In the genomic region with DNA sequence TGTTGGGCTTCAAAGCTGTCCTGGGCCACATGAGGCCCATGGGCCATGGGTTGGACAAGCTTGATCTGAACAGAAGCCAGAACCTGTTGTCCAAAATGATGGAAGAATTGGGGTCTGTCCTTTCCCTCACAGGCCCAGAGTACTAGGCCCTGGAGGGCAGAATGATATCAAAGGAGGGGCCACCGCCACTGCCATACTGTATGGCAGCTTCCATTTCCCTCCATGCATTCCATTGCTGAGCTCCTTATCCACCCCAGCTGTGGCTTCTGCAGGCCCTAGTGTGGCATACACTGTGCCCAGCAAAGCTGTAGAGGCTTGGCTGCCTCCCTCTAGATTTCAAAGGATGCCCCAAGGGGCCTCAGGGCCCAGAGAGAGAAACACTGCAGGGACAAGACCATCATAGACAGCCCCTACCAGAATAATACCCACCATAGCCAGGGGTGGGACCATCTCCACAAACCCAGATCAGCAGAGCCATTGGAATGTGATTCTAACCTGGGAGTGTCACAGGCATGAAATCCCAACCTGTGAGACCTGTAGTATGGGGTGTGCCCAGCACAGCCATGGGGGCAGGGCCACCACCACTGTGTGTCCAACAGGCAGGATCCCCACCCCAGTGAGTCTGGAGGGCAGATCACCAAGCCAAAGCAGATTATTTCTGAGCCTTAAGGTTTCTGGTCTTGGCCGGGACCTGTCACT, we compare ENCODE assay signal across 18 cellular contexts.
DNase-seq lines count a peak whose midpoint lies in the region; ATAC-seq, FAIRE-seq and TF ChIP-seq lines count a peak whose summit lies in the region.
"Had no signal": no experiment of that assay in that cellular context is flagged by ENCODE, and none has a peak within 500 bp of the region (broad histone marks: within the 10 kb centered on the region; RNA-seq: fewer than 3 reads in every experiment).

No MANE protein-coding gene starts in this region.

- no peak overlapping the region for H2BK120ac ChIP-seq in mesenchymal stem cell (ENCODE audit: low read depth, low read length)

- no peak for TF ChIP-seq CTCF in body of pancreas (IDR thresholded peaks at IDR 0.05)

- peak; percentile 13 for ATAC-seq in body of pancreas

- no peak overlapping the region for H2BK15ac ChIP-seq in mesenchymal stem cell (ENCODE audit: low read depth, poor library complexity, severe bottlenecking)

- DNase-seq in LoVo (ENCODE audit: low spot score) (peak; percentile 62), body of pancreas (peak in 1 of 4 donors; percentile 43), mesenchymal stem cell (no peak), small intestine (peak; percentile 82), RCC 7860 (ENCODE audit: low spot score) (no peak), SJCRH30 (no peak)
- no peak for DNase-seq in activated effector memory CD4-positive, alpha-beta T cell treated with anti-CD3 and anti-CD28 coated beads, Interleukin-2, amount 50 U/mL, for 16 hours
- DNase-seq: DMS79 treated with DMSO at 0.1 percent for 48 hours; Kasumi-1; MM.1S; NCI-H1092; NCI-H1436 treated with DMSO at 0.1 percent for 48 hours; NCI-H2081; NCI-H748 treated with DMSO at 0.1 percent for 48 hours; NK-92 treated with Interleukin-12 subunit alpha and Interleukin-12 subunit beta, amount 100 ng/mL, for 24 hours; SIG-M5 had no signal

- no peak for FAIRE-seq in small intestine (lab: Jason Lieb, UNC)
- no peak for FAIRE-seq in RCC 7860 (lab: Jason Lieb, UNC)

- no peak overlapping the region for H2BK12ac ChIP-seq in mesenchymal stem cell (ENCODE audit: low read length in 2 of 2)

- peaks cover 47% of the 10 kb centered on the region for H3K4me1 ChIP-seq in body of pancreas
- H3K4me1 ChIP-seq in mesenchymal stem cell (ENCODE audit: control insufficient read depth, insufficient read depth, low read depth, low read length): peaks cover 10% of the 10 kb centered on the region
- H3K4me1 ChIP-seq in small intestine (ENCODE audit: control insufficient read depth in 2 of 2, insufficient read depth in 1 of 2, low read depth in 1 of 2, low read length in 1 of 2): peaks cover 0 to 6% of the 10 kb centered on the region in 2 donors
- H3K4me1 ChIP-seq in SJCRH30: peaks cover 13% of the 10 kb centered on the region

- H2AK5ac ChIP-seq in mesenchymal stem cell (ENCODE audit: low read length, severe bottlenecking): peak overlapping the region; percentile 9

- peak overlapping the region; percentile 16 for H4K91ac ChIP-seq in mesenchymal stem cell (ENCODE audit: low read length)

- WGBS in body of pancreas, 2 donors: 86 to 89% methylated on average over 2 of the region's 2 CpGs
- WGBS in mesenchymal stem cell: 64% methylated on average over 2 of the region's 2 CpGs
- 49 to 78% (median 77%) methylated on average over 2 of the region's 2 CpGs for WGBS in small intestine, 3 donors

- no peak overlapping the region for H4K8ac ChIP-seq in mesenchymal stem cell (ENCODE audit: low read length)

- H3K79me1 ChIP-seq in mesenchymal stem cell (replicated peaks; ENCODE audit: low read length, poor library complexity, severe bottlenecking): no peaks in the 10 kb centered on the region

- H3K4me3 ChIP-seq in body of pancreas (no peak overlapping the region), mesenchymal stem cell (ENCODE audit: insufficient read depth in 1 of 2, low read depth in 1 of 2, low read length in 2 of 2) (no peak overlapping the region), small intestine (ENCODE audit: low read depth in 1 of 2, low read length in 2 of 2) (no peak overlapping the region), SJCRH30 (no peak overlapping the region)

- no peak for TF ChIP-seq POLR2A in body of pancreas (IDR thresholded peaks at IDR 0.05)

- no peak overlapping the region for H2BK5ac ChIP-seq in mesenchymal stem cell (ENCODE audit: low read depth, low read length, poor library complexity, severe bottlenecking)

- H3K9me3 ChIP-seq in body of pancreas: no peaks in the 10 kb centered on the region
- no peaks in the 10 kb centered on the region for H3K9me3 ChIP-seq in mesenchymal stem cell (ENCODE audit: control insufficient read depth, low read length)
- H3K9me3 ChIP-seq in small intestine (ENCODE audit: control insufficient read depth, low read depth): no peaks in the 10 kb centered on the region
- no peaks in the 10 kb centered on the region for H3K9me3 ChIP-seq in SJCRH30 (replicated peaks)

- intact Hi-C loops in body of pancreas (cut with DNase I): loop anchor here (10.0 kb wide), 1 partner anchor 124 kb away; no protein-coding TSS in a partner anchor

- H3K27me3 ChIP-seq in body of pancreas: no peaks in the 10 kb centered on the region
- peaks cover 0 to 40% of the 10 kb centered on the region in 2 experiments for H3K27me3 ChIP-seq in mesenchymal stem cell (ENCODE audit: control insufficient read depth in 1 of 2, insufficient read depth in 1 of 2, low read length in 2 of 2)
- no peaks in the 10 kb centered on the region for H3K27me3 ChIP-seq in small intestine (ENCODE audit: control insufficient read depth in 2 of 2, insufficient read depth in 2 of 2, low read length in 2 of 2)
- H3K27me3 ChIP-seq in SJCRH30: no peaks in the 10 kb centered on the region

- no peak overlapping the region for H3K14ac ChIP-seq in mesenchymal stem cell (ENCODE audit: low read length in 2 of 2)

- H3K18ac ChIP-seq in mesenchymal stem cell (ENCODE audit: low read depth in 1 of 2, low read length in 2 of 2): peak overlapping the region in 1 of 2 experiments; percentile 29

- H3K27ac ChIP-seq in body of pancreas (peak overlapping the region in 3 of 4 donors; percentile 59 to 74 (median 72)), mesenchymal stem cell (ENCODE audit: low read length, poor library complexity, severe bottlenecking) (no peak overlapping the region), small intestine (ENCODE audit: low read depth in 1 of 2, low read length in 1 of 2) (peak overlapping the region; percentile 22 to 91), SJCRH30 (no peak overlapping the region)
- H3K27ac ChIP-seq: HL-60, RWPE1 had no signal

- no peak overlapping the region for H3K9ac ChIP-seq in mesenchymal stem cell (ENCODE audit: low read length)

- H2AFZ ChIP-seq in mesenchymal stem cell (ENCODE audit: low read depth, low read length): no peak overlapping the region

- no peak overlapping the region for H3K4ac ChIP-seq in mesenchymal stem cell (ENCODE audit: low read depth in 1 of 2, low read length in 2 of 2)

- H3K36me3 ChIP-seq in body of pancreas (replicated peaks in 1 of 2; ENCODE audit: insufficient read depth in 1 of 2, low read depth in 2 of 2) (no peaks in the 10 kb centered on the region), mesenchymal stem cell (ENCODE audit: control insufficient read depth in 1 of 2, insufficient read depth in 2 of 2, low read depth in 1 of 2, low read length in 2 of 2) (no peaks in the 10 kb centered on the region), small intestine (ENCODE audit: control insufficient read depth in 2 of 2, insufficient read depth in 2 of 2, low read length in 2 of 2) (no peaks in the 10 kb centered on the region), SJCRH30 (no peaks in the 10 kb centered on the region)

- no peak overlapping the region for H3K23ac ChIP-seq in mesenchymal stem cell (ENCODE audit: low read length in 2 of 2)

- no peak overlapping the region for H3K4me2 ChIP-seq in mesenchymal stem cell (ENCODE audit: low read length, poor library complexity, severe bottlenecking)

Comparison
In these comparisons a context has a peak if more than half of its experiments do, and no peak if none do; other contexts are left out.
1. DNase-seq: peak in LoVo (single experiment) and small intestine (single experiment); none in mesenchymal stem cell (single experiment), RCC 7860 (single experiment), SJCRH30 (0 of 2) and activated effector memory CD4-positive, alpha-beta T cell treated with anti-CD3 and anti-CD28 coated beads, Interleukin-2, amount 50 U/mL, for 16 hours (single experiment).
2. H3K27ac ChIP-seq: peak in body of pancreas (3 of 4) and small intestine (2 of 2); none in mesenchymal stem cell (single experiment) and SJCRH30 (single experiment).